1 cellular context compared by ENCODE assay signal in the genomic region with DNA sequence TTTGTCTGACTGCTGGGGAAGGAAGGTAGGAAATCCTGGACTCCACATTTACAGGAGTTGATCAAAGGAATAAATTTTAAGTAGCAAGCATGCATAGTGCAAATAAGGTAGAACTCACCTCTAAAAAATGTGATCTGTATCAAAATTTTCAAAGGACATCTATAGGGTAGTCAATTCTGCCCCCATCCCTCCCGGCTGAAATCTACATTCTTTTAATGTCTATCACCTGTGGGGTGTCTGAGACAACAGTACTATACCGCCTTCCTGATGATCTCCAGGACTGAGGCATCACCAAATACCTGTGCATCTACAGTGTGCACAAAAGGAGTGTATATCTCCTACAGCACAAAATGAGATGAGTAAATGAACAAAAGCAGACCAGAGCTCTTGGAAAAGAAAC.
TF ChIP-seq lines count a peak whose summit lies in the region.

No MANE protein-coding gene starts in this region.

TF ChIP-seq in WTC11, 78 proteins besides CTCF, POLR2A, EP300 and RAD21 (continued from another document):
- TF ChIP-seq, protein P1, sequence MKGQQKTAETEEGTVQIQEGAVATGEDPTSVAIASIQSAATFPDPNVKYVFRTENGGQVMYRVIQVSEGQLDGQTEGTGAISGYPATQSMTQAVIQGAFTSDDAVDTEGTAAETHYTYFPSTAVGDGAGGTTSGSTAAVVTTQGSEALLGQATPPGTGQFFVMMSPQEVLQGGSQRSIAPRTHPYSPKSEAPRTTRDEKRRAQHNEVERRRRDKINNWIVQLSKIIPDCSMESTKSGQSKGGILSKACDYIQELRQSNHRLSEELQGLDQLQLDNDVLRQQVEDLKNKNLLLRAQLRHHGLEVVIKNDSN (CRISPR knock-in tag; IDR thresholded peaks at IDR 0.05), result no peak
- no peak for TF ChIP-seq NR1H2 (CRISPR knock-in tag; IDR thresholded peaks at IDR 0.05)
- TF ChIP-seq, protein P2, sequence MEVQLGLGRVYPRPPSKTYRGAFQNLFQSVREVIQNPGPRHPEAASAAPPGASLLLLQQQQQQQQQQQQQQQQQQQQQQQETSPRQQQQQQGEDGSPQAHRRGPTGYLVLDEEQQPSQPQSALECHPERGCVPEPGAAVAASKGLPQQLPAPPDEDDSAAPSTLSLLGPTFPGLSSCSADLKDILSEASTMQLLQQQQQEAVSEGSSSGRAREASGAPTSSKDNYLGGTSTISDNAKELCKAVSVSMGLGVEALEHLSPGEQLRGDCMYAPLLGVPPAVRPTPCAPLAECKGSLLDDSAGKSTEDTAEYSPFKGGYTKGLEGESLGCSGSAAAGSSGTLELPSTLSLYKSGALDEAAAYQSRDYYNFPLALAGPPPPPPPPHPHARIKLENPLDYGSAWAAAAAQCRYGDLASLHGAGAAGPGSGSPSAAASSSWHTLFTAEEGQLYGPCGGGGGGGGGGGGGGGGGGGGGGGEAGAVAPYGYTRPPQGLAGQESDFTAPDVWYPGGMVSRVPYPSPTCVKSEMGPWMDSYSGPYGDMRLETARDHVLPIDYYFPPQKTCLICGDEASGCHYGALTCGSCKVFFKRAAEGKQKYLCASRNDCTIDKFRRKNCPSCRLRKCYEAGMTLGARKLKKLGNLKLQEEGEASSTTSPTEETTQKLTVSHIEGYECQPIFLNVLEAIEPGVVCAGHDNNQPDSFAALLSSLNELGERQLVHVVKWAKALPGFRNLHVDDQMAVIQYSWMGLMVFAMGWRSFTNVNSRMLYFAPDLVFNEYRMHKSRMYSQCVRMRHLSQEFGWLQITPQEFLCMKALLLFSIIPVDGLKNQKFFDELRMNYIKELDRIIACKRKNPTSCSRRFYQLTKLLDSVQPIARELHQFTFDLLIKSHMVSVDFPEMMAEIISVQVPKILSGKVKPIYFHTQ (CRISPR knock-in tag; IDR thresholded peaks at IDR 0.05), result no peak; the same call in 1 of the 2 replicates
- TF ChIP-seq, protein P3, sequence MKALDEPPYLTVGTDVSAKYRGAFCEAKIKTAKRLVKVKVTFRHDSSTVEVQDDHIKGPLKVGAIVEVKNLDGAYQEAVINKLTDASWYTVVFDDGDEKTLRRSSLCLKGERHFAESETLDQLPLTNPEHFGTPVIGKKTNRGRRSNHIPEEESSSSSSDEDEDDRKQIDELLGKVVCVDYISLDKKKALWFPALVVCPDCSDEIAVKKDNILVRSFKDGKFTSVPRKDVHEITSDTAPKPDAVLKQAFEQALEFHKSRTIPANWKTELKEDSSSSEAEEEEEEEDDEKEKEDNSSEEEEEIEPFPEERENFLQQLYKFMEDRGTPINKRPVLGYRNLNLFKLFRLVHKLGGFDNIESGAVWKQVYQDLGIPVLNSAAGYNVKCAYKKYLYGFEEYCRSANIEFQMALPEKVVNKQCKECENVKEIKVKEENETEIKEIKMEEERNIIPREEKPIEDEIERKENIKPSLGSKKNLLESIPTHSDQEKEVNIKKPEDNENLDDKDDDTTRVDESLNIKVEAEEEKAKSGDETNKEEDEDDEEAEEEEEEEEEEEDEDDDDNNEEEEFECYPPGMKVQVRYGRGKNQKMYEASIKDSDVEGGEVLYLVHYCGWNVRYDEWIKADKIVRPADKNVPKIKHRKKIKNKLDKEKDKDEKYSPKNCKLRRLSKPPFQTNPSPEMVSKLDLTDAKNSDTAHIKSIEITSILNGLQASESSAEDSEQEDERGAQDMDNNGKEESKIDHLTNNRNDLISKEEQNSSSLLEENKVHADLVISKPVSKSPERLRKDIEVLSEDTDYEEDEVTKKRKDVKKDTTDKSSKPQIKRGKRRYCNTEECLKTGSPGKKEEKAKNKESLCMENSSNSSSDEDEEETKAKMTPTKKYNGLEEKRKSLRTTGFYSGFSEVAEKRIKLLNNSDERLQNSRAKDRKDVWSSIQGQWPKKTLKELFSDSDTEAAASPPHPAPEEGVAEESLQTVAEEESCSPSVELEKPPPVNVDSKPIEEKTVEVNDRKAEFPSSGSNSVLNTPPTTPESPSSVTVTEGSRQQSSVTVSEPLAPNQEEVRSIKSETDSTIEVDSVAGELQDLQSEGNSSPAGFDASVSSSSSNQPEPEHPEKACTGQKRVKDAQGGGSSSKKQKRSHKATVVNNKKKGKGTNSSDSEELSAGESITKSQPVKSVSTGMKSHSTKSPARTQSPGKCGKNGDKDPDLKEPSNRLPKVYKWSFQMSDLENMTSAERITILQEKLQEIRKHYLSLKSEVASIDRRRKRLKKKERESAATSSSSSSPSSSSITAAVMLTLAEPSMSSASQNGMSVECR (CRISPR knock-in tag; IDR thresholded peaks at IDR 0.05; ENCODE audit: borderline replicate concordance), result no peak
